26 cellular contexts compared by ENCODE assay signal in the genomic region with DNA sequence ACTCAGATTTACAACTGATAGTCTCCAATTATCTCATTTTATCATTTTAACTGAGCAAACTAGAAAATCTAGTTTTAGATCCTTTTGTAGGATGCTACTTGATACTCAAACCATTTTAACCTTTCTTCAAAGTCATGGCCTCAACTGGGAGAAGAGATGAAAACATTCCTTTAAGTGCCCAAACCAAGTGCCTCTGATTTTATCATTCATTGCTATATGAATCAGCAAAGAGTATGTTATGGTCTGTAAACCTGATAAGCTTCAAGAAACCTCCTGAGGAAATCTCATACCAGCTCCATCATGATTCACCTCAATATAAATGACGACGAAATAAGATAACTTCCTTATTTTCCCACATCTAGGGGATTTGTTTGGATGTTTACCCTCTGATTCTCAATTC.
A peak's percentile ranks its signal among the peaks of the same experiment; 100 is the strongest.
DNase-seq lines count a peak whose midpoint lies in the region; ATAC-seq and TF ChIP-seq lines count a peak whose summit lies in the region.
"Had no signal": no experiment of that assay in that cellular context is flagged by ENCODE, and none has a peak within 500 bp of the region (broad histone marks: within the 10 kb centered on the region; RNA-seq: fewer than 3 reads in every experiment).

No MANE protein-coding gene starts in this region.

- no peak overlapping the region for H3K27ac ChIP-seq in breast epithelium
- H3K27ac ChIP-seq in brain microvascular endothelial cell = peak overlapping the region; percentile 79
- peak overlapping the region; percentile 12 for H3K27ac ChIP-seq in hepatocyte
- peak overlapping the region; percentile 81 for H3K27ac ChIP-seq in smooth muscle cell (ENCODE audit: low read depth)
- H3K27ac ChIP-seq: 22Rv1, HL-60, upper lobe of left lung had no signal

- CTCF ChIA-PET in MCF 10A (lab: Yijun Ruan, JAX) = interaction anchor here (0.6 to 0.7 kb wide), 2 partner anchors 120 to 410 kb away, joined by 3 read pairs; a partner anchor contains a TSS

- H3K4me1 Mint-ChIP-seq in MCF 10A (ENCODE audit: insufficient read depth, unreplicated experiment) = peaks cover 12% of the 10 kb centered on the region
- H3K4me1 Mint-ChIP-seq: memory B cell had no signal

- H3F3A ChIP-seq in smooth muscle cell (ENCODE audit: low read depth) = peaks cover 5% of the 10 kb centered on the region

- no peaks in the 10 kb centered on the region for H3K4me1 ChIP-seq in breast epithelium
- no peaks in the 10 kb centered on the region for H3K4me1 ChIP-seq in hepatocyte (ENCODE audit: insufficient read depth)
- H3K4me1 ChIP-seq in smooth muscle cell (ENCODE audit: low read depth) = peaks cover 14% of the 10 kb centered on the region
- H3K4me1 ChIP-seq: upper lobe of left lung had no signal

- H3K27ac Mint-ChIP-seq in MCF 10A (ENCODE audit: low read depth, unreplicated experiment) = peak overlapping the region; percentile 94
- H3K27ac Mint-ChIP-seq: activated CD8-positive, alpha-beta T cell treated with anti-CD3 and anti-CD28 coated beads for 36 hours; activated naive CD8-positive, alpha-beta T cell treated with anti-CD3 and anti-CD28 coated beads, Interleukin-2, amount 50 U/mL, for 24 hours; memory B cell had no signal

- H4K20me1 ChIP-seq in hepatocyte (ENCODE audit: insufficient read depth, poor library complexity, severe bottlenecking) (no peaks in the 10 kb centered on the region), smooth muscle cell (ENCODE audit: low read depth) (no peaks in the 10 kb centered on the region)

- WGBS in hepatocyte (ENCODE audit: low lambda C conversion rate, missing lambda C conversion rate) = 68% methylated on average over 2 of the region's 2 CpGs
- 24% methylated on average over 2 of the region's 2 CpGs for WGBS in smooth muscle cell (ENCODE audit: low lambda C conversion rate)

- H3K79me2 ChIP-seq in hepatocyte (no peaks in the 10 kb centered on the region), smooth muscle cell (ENCODE audit: low read depth) (no peaks in the 10 kb centered on the region)

- H3K9ac ChIP-seq in smooth muscle cell (ENCODE audit: low read depth) = no peak overlapping the region

- no peak overlapping the region for H2AFZ ChIP-seq in hepatocyte
- no peak overlapping the region for H2AFZ ChIP-seq in smooth muscle cell (ENCODE audit: low read depth)

- no peak for ATAC-seq in stimulated activated naive CD8-positive, alpha-beta T cell treated with anti-CD3 and anti-CD28 coated beads, Interleukin-15, Interleukin-2, amounts not matched to agents 100 U/mL and 50 U/mL, for 24 hours
- ATAC-seq in GM19023 (IDR thresholded peaks at IDR 0.05; ENCODE audit: unreplicated experiment) = no peak
- ATAC-seq: activated CD8-positive, alpha-beta T cell treated with anti-CD3 and anti-CD28 coated beads for 36 hours; activated naive CD8-positive, alpha-beta T cell treated with anti-CD3 and anti-CD28 coated beads, Interleukin-2, amount 50 U/mL, for 24 hours; esophagus mucosa; Right ventricle myocardium inferior had no signal

- no peak for TF ChIP-seq POLR2A in breast epithelium (IDR thresholded peaks at IDR 0.05)

- POLR2A ChIA-PET in MCF 10A (lab: Yijun Ruan, JAX) = interaction anchor here (0.9 to 1.5 kb wide), 2 partner anchors 26 to 86 kb away, joined by 3 to 4 read pairs; no protein-coding TSS in a partner anchor

- no peaks in the 10 kb centered on the region for H3K9me3 Mint-ChIP-seq in MCF 10A (ENCODE audit: unreplicated experiment)
- H3K9me3 Mint-ChIP-seq: activated CD8-positive, alpha-beta T cell treated with anti-CD3 and anti-CD28 coated beads for 36 hours; activated naive CD8-positive, alpha-beta T cell treated with anti-CD3 and anti-CD28 coated beads, Interleukin-2, amount 50 U/mL, for 24 hours; central memory CD8-positive, alpha-beta T cell; memory B cell had no signal

- H3K4me3 ChIP-seq in breast epithelium (no peak overlapping the region), brain microvascular endothelial cell (ENCODE audit: low read depth, low read length) (no peak overlapping the region), hepatocyte (no peak overlapping the region), smooth muscle cell (no peak overlapping the region)
- H3K4me3 ChIP-seq: upper lobe of left lung had no signal

- H3K27me3 Mint-ChIP-seq in MCF 10A (ENCODE audit: insufficient read depth, unreplicated experiment) = no peaks in the 10 kb centered on the region
- H3K27me3 Mint-ChIP-seq: activated CD8-positive, alpha-beta T cell treated with anti-CD3 and anti-CD28 coated beads for 36 hours; activated naive CD8-positive, alpha-beta T cell treated with anti-CD3 and anti-CD28 coated beads, Interleukin-2, amount 50 U/mL, for 24 hours had no signal

- TF ChIP-seq CTCF in MCF 10A (IDR thresholded peaks at IDR 0.05; ENCODE audit: unreplicated experiment) (no peak), breast epithelium (IDR thresholded peaks at IDR 0.05) (no peak), brain microvascular endothelial cell (IDR thresholded peaks at IDR 0.05; ENCODE audit: low read depth, low read length, missing control alignments) (no peak), hepatocyte (IDR thresholded peaks at IDR 0.05; ENCODE audit: poor library complexity) (no peak), smooth muscle cell (IDR thresholded peaks at IDR 0.05; ENCODE audit: borderline replicate concordance, insufficient read depth, poor library complexity, severe bottlenecking) (no peak)

- H3K4me2 ChIP-seq in hepatocyte (no peak overlapping the region), smooth muscle cell (peak overlapping the region; percentile 51)

- intact Hi-C loops in MCF 10A (cut with micrococcal nuclease) = loop anchor here (5.0 kb wide), 1 partner anchor 175 kb away; a partner anchor contains a TSS
- intact Hi-C loops in breast epithelium (cut with DNase I; ENCODE audit: low total_unique reads) = no loop called here

- H3K36me3 Mint-ChIP-seq in MCF 10A (ENCODE audit: insufficient read depth, unreplicated experiment) = peaks cover 6% of the 10 kb centered on the region
- H3K36me3 Mint-ChIP-seq: memory B cell had no signal

- in situ Hi-C loops in brain microvascular endothelial cell (cut with HindIII; ENCODE audit: low pct_ligation_motif_present, low sequenced_read_pairs) = no loop called here

- no peaks in the 10 kb centered on the region for H3K27me3 ChIP-seq in breast epithelium
- H3K27me3 ChIP-seq in brain microvascular endothelial cell (replicated peaks) = no peaks in the 10 kb centered on the region
- no peaks in the 10 kb centered on the region for H3K27me3 ChIP-seq in hepatocyte
- no peaks in the 10 kb centered on the region for H3K27me3 ChIP-seq in smooth muscle cell (ENCODE audit: low read depth)
- H3K27me3 ChIP-seq: upper lobe of left lung had no signal

- no peak overlapping the region for H3K4me3 Mint-ChIP-seq in MCF 10A (ENCODE audit: unreplicated experiment)
- H3K4me3 Mint-ChIP-seq: activated CD8-positive, alpha-beta T cell treated with anti-CD3 and anti-CD28 coated beads for 36 hours; activated naive CD8-positive, alpha-beta T cell treated with anti-CD3 and anti-CD28 coated beads, Interleukin-2, amount 50 U/mL, for 24 hours; central memory CD8-positive, alpha-beta T cell; memory B cell had no signal

- BruUV-seq in MCF 10A (replicated peaks; lab: Mats Ljungman, UMichigan) = no TSS peak

- H3K36me3 ChIP-seq in breast epithelium = no peaks in the 10 kb centered on the region
- no peaks in the 10 kb centered on the region for H3K36me3 ChIP-seq in brain microvascular endothelial cell (replicated peaks)
- no peaks in the 10 kb centered on the region for H3K36me3 ChIP-seq in hepatocyte (replicated peaks; ENCODE audit: insufficient read depth, low read depth)
- H3K36me3 ChIP-seq in smooth muscle cell (ENCODE audit: low read depth) = no peaks in the 10 kb centered on the region
- H3K36me3 ChIP-seq: upper lobe of left lung had no signal

- no peak for DNase-seq in MCF 10A (ENCODE audit: unreplicated experiment)
- DNase-seq in breast epithelium (ENCODE audit: low spot score in 2 of 2) = no peak
- peak; percentile 49 for DNase-seq in brain microvascular endothelial cell
- DNase-seq in hepatocyte (ENCODE audit: low spot score) = no peak
- DNase-seq in smooth muscle cell (lab: John Stamatoyannopoulos, UW; ENCODE audit: unreplicated experiment) = no peak
- DNase-seq in stimulated activated naive CD8-positive, alpha-beta T cell treated with anti-CD3 and anti-CD28 coated beads, Interleukin-15, Interleukin-2, amounts not matched to agents 100 U/mL and 50 U/mL, for 24 hours = no peak
- no peak for DNase-seq in anterior cingulate cortex (lab: John Stamatoyannopoulos, UW)
- DNase-seq: activated CD4-positive, CD25-positive, alpha-beta regulatory T cell treated with anti-CD3 and anti-CD28 coated beads, Interleukin-2, amount 50 U/mL, for 72 hours; activated CD8-positive, alpha-beta T cell treated with anti-CD3 and anti-CD28 coated beads for 36 hours; activated gamma-delta T cell; activated naive CD8-positive, alpha-beta T cell treated with anti-CD3 and anti-CD28 coated beads, Interleukin-2, amount 50 U/mL, for 24 hours; Caco-2; DND-41; effector CD8-positive, alpha-beta T cell; NCI-H1694; NCI-H748 treated with DMSO at 0.1 percent for 48 hours; occipital lobe; retina; upper lobe of left lung had no signal

- H3K9me2 ChIP-seq in hepatocyte (replicated peaks; ENCODE audit: insufficient read depth) = no peaks in the 10 kb centered on the region

- H3K9me3 ChIP-seq in breast epithelium (no peaks in the 10 kb centered on the region), hepatocyte (ENCODE audit: low read depth) (no peaks in the 10 kb centered on the region), smooth muscle cell (replicated peaks; ENCODE audit: low read depth) (no peaks in the 10 kb centered on the region)
- H3K9me3 ChIP-seq: Caco-2, upper lobe of left lung had no signal

Comparison
In these comparisons a context has a peak if more than half of its experiments do, and no peak if none do; other contexts are left out.
1. H3K27ac ChIP-seq: peak in brain microvascular endothelial cell (single experiment), hepatocyte (single experiment) and smooth muscle cell (single experiment); none in breast epithelium (0 of 2).